Comparison of ENCODE assay signal across 19 cellular contexts in genomic region chr11:20065040-20065805, GRCh38.
DNase-seq lines count a peak whose midpoint lies in the region; ATAC-seq and TF ChIP-seq lines count a peak whose summit lies in the region.
"Had no signal": no experiment of that assay in that cellular context is flagged by ENCODE, and none has a peak within 500 bp of the region (broad histone marks: within the 10 kb centered on the region; RNA-seq: fewer than 3 reads in every experiment).

No MANE protein-coding gene starts in this region.

- no peak overlapping the region for H3K4me3 Mint-ChIP-seq in type B pancreatic cell
- H3K4me3 Mint-ChIP-seq: CD4-positive, CD25-positive, alpha-beta regulatory T cell had no signal

- DNase-seq in Right ventricle myocardium superior (no peak), right cardiac atrium (no peak), SJCRH30 (peak; percentile 41 to 72), iPS DF 6.9 (ENCODE audit: low read depth, low spot score) (no peak), type B pancreatic cell (ENCODE audit: extremely low spot score, unreplicated experiment) (no peak), brain microvascular endothelial cell (no peak)
- no peak for DNase-seq in effector CD4-positive, alpha-beta T cell
- DNase-seq: BE2C; CD4-positive, CD25-positive, alpha-beta regulatory T cell; COR-L47; DMS 273 treated with DMSO at 0.1 percent for 48 hours; NCI-H1417 treated with DMSO at 0.1 percent for 48 hours; NCI-H187 treated with DMSO at 0.1 percent for 48 hours; NCI-H345; PC-9 had no signal

- H3K4me1 ChIP-seq in right cardiac atrium (ENCODE audit: control insufficient read depth, insufficient read depth, low read length) (peaks cover 2% of the 10 kb centered on the region), SJCRH30 (peaks cover 9% of the 10 kb centered on the region; the same call in 1 of the 2 replicates), iPS DF 6.9 (ENCODE audit: control insufficient read depth, insufficient read depth, low read length) (peaks cover 5% of the 10 kb centered on the region)
- H3K4me1 ChIP-seq: BE2C had no signal

- H3K4me1 Mint-ChIP-seq in type B pancreatic cell (ENCODE audit: unreplicated experiment) = peaks cover 12% of the 10 kb centered on the region

- peak overlapping the region; percentile 22 for H3K27ac Mint-ChIP-seq in type B pancreatic cell
- H3K27ac Mint-ChIP-seq: CD4-positive, CD25-positive, alpha-beta regulatory T cell had no signal

- H3K4me3 ChIP-seq in right cardiac atrium (ENCODE audit: low read length) = no peak overlapping the region
- H3K4me3 ChIP-seq in SJCRH30 = no peak overlapping the region
- no peak overlapping the region for H3K4me3 ChIP-seq in iPS DF 6.9 (ENCODE audit: low read length)
- H3K4me3 ChIP-seq in brain microvascular endothelial cell (ENCODE audit: low read depth, low read length) = no peak overlapping the region
- H3K4me3 ChIP-seq: PC-9 had no signal

- peak; percentile 21 for ATAC-seq in Right ventricle myocardium superior (ENCODE audit: poor library complexity)
- ATAC-seq in right cardiac atrium = no peak
- no peak for ATAC-seq in GM21423 (IDR thresholded peaks at IDR 0.05; ENCODE audit: unreplicated experiment)
- ATAC-seq: HCT116 had no signal

- no peaks in the 10 kb centered on the region for H3K9me3 Mint-ChIP-seq in type B pancreatic cell

- peaks cover 53% of the 10 kb centered on the region for H3K36me3 Mint-ChIP-seq in type B pancreatic cell
- H3K36me3 Mint-ChIP-seq: CD4-positive, CD25-positive, alpha-beta regulatory T cell had no signal

- no peak for TF ChIP-seq CTCF in type B pancreatic cell (conservative IDR thresholded peaks at IDR 0.05)
- no peak for TF ChIP-seq CTCF in brain microvascular endothelial cell (IDR thresholded peaks at IDR 0.05; ENCODE audit: low read depth, low read length, missing control alignments)

- H3K27ac ChIP-seq in right cardiac atrium (ENCODE audit: low read length) = no peak overlapping the region
- H3K27ac ChIP-seq in SJCRH30 = no peak overlapping the region
- H3K27ac ChIP-seq in iPS DF 6.9 (ENCODE audit: low read length) = peak overlapping the region; percentile 54
- H3K27ac ChIP-seq in brain microvascular endothelial cell = no peak overlapping the region
- H3K27ac ChIP-seq: KMS-11, PC-9, RWPE1 had no signal

- 83% methylated on average over 4 of the region's 4 CpGs for WGBS in right cardiac atrium
- no CpG with 5 or more reads among the region's 4 CpGs for whole genome bisulfite sequencing in iPS DF 6.9 (ENCODE audit: insufficient coverage, insufficient read length)

- H3K9me3 ChIP-seq in right cardiac atrium (ENCODE audit: control insufficient read depth, low read length) = no peaks in the 10 kb centered on the region
- no peaks in the 10 kb centered on the region for H3K9me3 ChIP-seq in SJCRH30 (replicated peaks)
- H3K9me3 ChIP-seq in iPS DF 6.9 (ENCODE audit: control insufficient read depth, insufficient read depth, low read length) = no peaks in the 10 kb centered on the region
- H3K9me3 ChIP-seq: BE2C had no signal

- H3K27me3 Mint-ChIP-seq in type B pancreatic cell = no peaks in the 10 kb centered on the region
- H3K27me3 Mint-ChIP-seq: CD4-positive, CD25-positive, alpha-beta regulatory T cell had no signal

- in situ Hi-C loops in brain microvascular endothelial cell (cut with HindIII; ENCODE audit: low pct_ligation_motif_present, low sequenced_read_pairs) = no loop called here

- H3K27me3 ChIP-seq in right cardiac atrium (ENCODE audit: control insufficient read depth, insufficient read depth) (no peaks in the 10 kb centered on the region), SJCRH30 (no peaks in the 10 kb centered on the region), iPS DF 6.9 (ENCODE audit: control insufficient read depth, insufficient read depth, low read length) (no peaks in the 10 kb centered on the region), brain microvascular endothelial cell (replicated peaks) (no peaks in the 10 kb centered on the region)
- H3K27me3 ChIP-seq: BE2C had no signal

- peaks cover 91% of the 10 kb centered on the region for H3K36me3 ChIP-seq in SJCRH30
- H3K36me3 ChIP-seq in iPS DF 6.9 (ENCODE audit: control insufficient read depth, insufficient read depth, low read length) = peaks cover 3% of the 10 kb centered on the region; the same call in 1 of the 2 replicates
- H3K36me3 ChIP-seq in brain microvascular endothelial cell (replicated peaks) = peaks cover 16% of the 10 kb centered on the region
- H3K36me3 ChIP-seq: BE2C had no signal

- intact Hi-C loops in Right ventricle myocardium superior (cut with DNase I) (no loop called here), right cardiac atrium (cut with DNase I) (no loop called here)

Comparison
In these comparisons a context has a peak if more than half of its experiments do, and no peak if none do; other contexts are left out.
1. DNase-seq: peak in SJCRH30 (2 of 2); none in Right ventricle myocardium superior (single experiment), right cardiac atrium (0 of 3), iPS DF 6.9 (single experiment), type B pancreatic cell (single experiment), brain microvascular endothelial cell (single experiment) and effector CD4-positive, alpha-beta T cell (single experiment).